ENCODE assay signal across 1 cellular context in the genomic region with DNA sequence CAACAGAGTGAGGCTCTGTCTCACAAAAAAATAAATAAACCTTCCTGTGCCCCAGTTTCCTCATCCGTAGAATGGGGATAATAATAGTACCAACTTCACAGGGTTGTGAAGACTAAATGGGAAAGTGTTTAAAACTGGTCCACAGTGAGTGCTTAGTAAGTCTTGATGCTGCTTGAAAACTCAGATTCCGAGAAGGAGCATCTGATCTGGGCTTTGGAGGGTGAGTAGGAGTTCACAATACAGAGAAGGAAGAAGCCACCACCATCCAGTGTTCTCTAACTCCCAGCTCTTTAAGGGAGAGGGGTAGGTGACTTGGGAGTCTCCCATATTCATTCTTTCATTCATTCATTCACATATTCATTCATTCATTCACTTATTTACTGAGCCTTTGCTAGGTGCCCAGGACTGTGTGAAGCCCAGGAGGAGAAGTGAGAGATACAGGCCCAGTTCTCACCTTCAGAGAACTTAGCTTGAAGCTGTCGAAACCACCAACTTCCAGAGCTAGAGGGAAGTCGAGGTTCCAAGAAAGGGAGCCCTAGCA.
TF ChIP-seq lines count a peak whose summit lies in the region.

No MANE protein-coding gene starts in this region.

TF ChIP-seq in K562, 482 proteins besides CTCF, POLR2A, EP300 and RAD21:
- TF ChIP-seq RBM25 (IDR thresholded peaks at IDR 0.05; ENCODE audit: low read depth, low read length, severe bottlenecking) = peak; percentile 31
- no peak for TF ChIP-seq MAFG (tag; conservative IDR thresholded peaks at IDR 0.05)
- no peak for TF ChIP-seq HNRNPLL (IDR thresholded peaks at IDR 0.05; ENCODE audit: low read depth, low read length, poor library complexity, severe bottlenecking)
- TF ChIP-seq TBP (optimal IDR thresholded peaks at IDR 0.05; ENCODE audit: low read depth, low read length) = no peak
- TF ChIP-seq PBX2 (CRISPR knock-in tag; IDR thresholded peaks at IDR 0.05; ENCODE audit: low read depth) = no peak
- TF ChIP-seq PBX2 (tag; conservative IDR thresholded peaks at IDR 0.05; ENCODE audit: low read depth) = no peak
- TF ChIP-seq ZBTB8A (IDR thresholded peaks at IDR 0.05; ENCODE audit: partially characterized antibody) = no peak
- no peak for TF ChIP-seq ZNF395 (CRISPR knock-in tag; IDR thresholded peaks at IDR 0.05)
- no peak for TF ChIP-seq ZKSCAN8 (CRISPR knock-in tag; IDR thresholded peaks at IDR 0.05)
TF ChIP-seq in K562: peak in this region for 1.
